ENCODE assay signal across 8 cellular contexts in the genomic region with DNA sequence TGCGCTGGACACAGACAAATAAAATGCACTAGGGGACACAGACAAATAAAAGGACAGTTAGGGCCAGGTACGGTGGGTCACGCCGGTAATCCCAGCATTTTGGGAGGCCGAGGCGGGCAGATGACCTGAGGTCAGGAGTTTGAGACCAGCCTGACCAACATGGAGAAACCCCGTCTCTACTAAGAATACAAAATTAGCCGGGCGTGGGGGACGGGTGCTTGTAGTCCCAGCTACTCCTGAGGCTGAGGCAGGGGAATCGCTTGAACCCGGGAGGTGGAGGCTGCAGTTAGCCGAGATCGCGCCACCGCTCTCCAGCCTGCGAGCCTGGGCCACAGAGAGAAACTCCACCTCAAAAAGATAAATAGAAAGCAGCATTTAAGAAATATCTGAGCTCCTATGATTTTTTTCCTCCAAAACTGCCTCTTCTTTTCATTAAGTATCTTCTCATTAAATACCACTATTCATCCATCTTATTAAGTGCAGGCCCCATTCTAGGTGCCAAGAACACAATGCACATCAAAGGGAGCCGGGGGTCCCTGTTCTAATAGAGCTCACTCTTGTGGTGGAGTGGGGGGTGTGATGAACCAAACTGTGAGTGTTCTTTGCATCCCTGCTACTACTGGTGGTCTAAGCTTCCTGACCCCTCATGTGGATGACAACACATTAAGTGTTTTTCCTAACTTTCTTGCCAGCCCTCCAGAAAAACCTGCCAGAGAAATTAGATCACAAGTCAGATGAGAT. TPM values are rescaled to one million over a fixed set of nuclear protein-coding genes. Genes with fewer than 3 reads are reported as not detected.
A peak's percentile ranks its signal among the peaks of the same experiment; 100 is the strongest.
DNase-seq lines count a peak whose midpoint lies in the region; ATAC-seq and TF ChIP-seq lines count a peak whose summit lies in the region.

No MANE protein-coding gene starts in this region.

- H3K27me3 Mint-ChIP-seq in naive thymus-derived CD8-positive, alpha-beta T cell, result no peaks in the 10 kb centered on the region

- H3K27ac ChIP-seq in right atrium auricular region (peak overlapping the region; percentile 57 to 75), uterus (peak overlapping the region; percentile 65 to 80)

- no peak overlapping the region for H3K4me3 ChIP-seq in right atrium auricular region
- no peak overlapping the region for H3K4me3 ChIP-seq in adipocyte (ENCODE audit: low read length)
- H3K4me3 ChIP-seq in uterus, result no peak overlapping the region

- peak overlapping the region in 9 of 10 donors; percentile 87 to 94 (median 90) for H3K4me3 Mint-ChIP-seq in naive thymus-derived CD8-positive, alpha-beta T cell

- H3K9me3 Mint-ChIP-seq in naive thymus-derived CD8-positive, alpha-beta T cell, result no peaks in the 10 kb centered on the region

- peaks cover 20 to 72% (median 54%) of the 10 kb centered on the region in 4 donors for H3K4me1 Mint-ChIP-seq in naive thymus-derived CD8-positive, alpha-beta T cell

- H3K4me1 ChIP-seq in right atrium auricular region (peaks cover 0 to 52% of the 10 kb centered on the region in 2 donors), adipocyte (ENCODE audit: control insufficient read depth, insufficient read depth, low read length) (peaks cover 28% of the 10 kb centered on the region), uterus (peaks cover 8 to 19% of the 10 kb centered on the region in 2 donors)

- TF ChIP-seq POLR2A in uterus (IDR thresholded peaks at IDR 0.05), result no peak

- POLR2A ChIA-PET in naive thymus-derived CD8-positive, alpha-beta T cell (lab: Charles Lee), result interaction anchor here (0.7 to 3.8 kb wide), 30 partner anchors 9 to 1229 kb away, joined by 3 to 42 read pairs (median 6); a partner anchor contains a TSS

- H3K9me3 ChIP-seq in right atrium auricular region, result no peaks in the 10 kb centered on the region
- no peaks in the 10 kb centered on the region for H3K9me3 ChIP-seq in adipocyte (ENCODE audit: control insufficient read depth, low read length)
- H3K9me3 ChIP-seq in uterus, result no peaks in the 10 kb centered on the region

- H3K27me3 ChIP-seq in right atrium auricular region, result no peaks in the 10 kb centered on the region
- no peaks in the 10 kb centered on the region for H3K27me3 ChIP-seq in adipocyte (replicated peaks; ENCODE audit: control insufficient read depth, insufficient read depth, low read length)
- H3K27me3 ChIP-seq in uterus, result no peaks in the 10 kb centered on the region

- peak in 1 of 2 donors; percentile 34 for TF ChIP-seq CTCF in right atrium auricular region (IDR thresholded peaks at IDR 0.05)
- TF ChIP-seq CTCF in uterus (IDR thresholded peaks at IDR 0.05), result peak in 1 of 4 experiments; percentile 7

- ATAC-seq in Right ventricle myocardium superior (ENCODE audit: poor library complexity) (no peak), HG02981 (IDR thresholded peaks at IDR 0.05; ENCODE audit: unreplicated experiment) (no peak), HG02759 (IDR thresholded peaks at IDR 0.05; ENCODE audit: unreplicated experiment) (no peak)
- ATAC-seq in naive thymus-derived CD8-positive, alpha-beta T cell, result no peak

- DNase-seq in right atrium auricular region (ENCODE audit: low spot score), result no peak
- DNase-seq in Right ventricle myocardium superior, result no peak
- no peak for DNase-seq in adipocyte (ENCODE audit: low read depth)
- no peak for DNase-seq in naive thymus-derived CD8-positive, alpha-beta T cell
- no peak for DNase-seq in uterus
- DNase-seq in AML-193 (lab: John Stamatoyannopoulos, UW), result no peak

- peak overlapping the region; percentile 82 to 99 (median 97) for H3K27ac Mint-ChIP-seq in naive thymus-derived CD8-positive, alpha-beta T cell

- peak overlapping the region; percentile 93 for H3K9ac ChIP-seq in adipocyte (ENCODE audit: low read length)

- intact Hi-C loops in Right ventricle myocardium superior (cut with DNase I), result loop anchor here (10.0 kb wide), 1 partner anchor 273 kb away; a partner anchor contains a TSS
- intact Hi-C loops in uterus (cut with DNase I; ENCODE audit: low total_unique reads), result no loop called here

- peaks cover 34% of the 10 kb centered on the region for H3K36me3 ChIP-seq in right atrium auricular region
- peaks cover 39% of the 10 kb centered on the region for H3K36me3 ChIP-seq in adipocyte (ENCODE audit: control insufficient read depth, insufficient read depth, low read length, severe bottlenecking)
- H3K36me3 ChIP-seq in uterus, result no peaks in the 10 kb centered on the region

- peaks cover 3 to 40% (median 6%) of the 10 kb centered on the region in 3 donors for H3K36me3 Mint-ChIP-seq in naive thymus-derived CD8-positive, alpha-beta T cell

RNA-seq across cellular contexts. Expression of a gene that starts 0.8 kb away (rescaled TPM):
- total RNA-seq in right atrium auricular region (10 to 100 TPM in 1 of 2 donors, 1 to 10 TPM in 1; 8.7 to 12.0 TPM), Right ventricle myocardium superior (5.7 TPM), uterus (1 to 10 TPM in 3 of 4 donors, not detected in 1; 4.6 to 9.6 (median 5.7) TPM)
- 10 to 100 TPM; 16.6 to 17.9 TPM for total RNA-seq in naive thymus-derived CD8-positive, alpha-beta T cell
- 10 to 100 TPM; 24.3 to 33.1 (median 29.8) TPM for polyA plus RNA-seq in naive thymus-derived CD8-positive, alpha-beta T cell

RNA-seq across cellular contexts. Expression of a gene that starts 3.7 kb away (rescaled TPM):
- total RNA-seq in right atrium auricular region, result 100 to 1,000 TPM; 361 to 585 TPM
- total RNA-seq in Right ventricle myocardium superior, result 666 TPM
- 1,000 to 10,000 TPM; 1,487 to 1,501 TPM for total RNA-seq in naive thymus-derived CD8-positive, alpha-beta T cell
- polyA plus RNA-seq in naive thymus-derived CD8-positive, alpha-beta T cell, result 1,000 to 10,000 TPM; 1,097 to 1,366 (median 1,350) TPM
- total RNA-seq in uterus, result 1,000 to 10,000 TPM in 3 of 4 donors, 100 to 1,000 TPM in 1; 161 to 5,220 (median 1,903) TPM

RNA-seq across cellular contexts. Expression of a gene that starts 3.9 kb away (rescaled TPM):
- 10 to 100 TPM; 38.8 to 47.8 TPM for total RNA-seq in right atrium auricular region
- 33.5 TPM for total RNA-seq in Right ventricle myocardium superior
- 10 to 100 TPM; 76.0 to 76.2 TPM for total RNA-seq in naive thymus-derived CD8-positive, alpha-beta T cell
- polyA plus RNA-seq in naive thymus-derived CD8-positive, alpha-beta T cell, result 10 to 100 TPM; 78.9 to 96.9 (median 90.1) TPM
- total RNA-seq in uterus, result 10 to 100 TPM; 27.6 to 69.2 (median 57.8) TPM

RNA-seq across cellular contexts. Expression of a gene that starts 6.6 kb away (rescaled TPM):
- total RNA-seq in right atrium auricular region (100 to 1,000 TPM; 134 to 199 TPM), Right ventricle myocardium superior (72.4 TPM), uterus (10 to 100 TPM in 1 of 4 donors, 1 to 10 TPM in 2, under 1 TPM in 1; 0.77 to 16.7 (median 5.5) TPM)
- total RNA-seq in naive thymus-derived CD8-positive, alpha-beta T cell, result 10 to 100 TPM; 29.0 to 29.2 TPM
- polyA plus RNA-seq in naive thymus-derived CD8-positive, alpha-beta T cell, result 10 to 100 TPM; 17.4 to 22.6 (median 21.2) TPM

RNA-seq across cellular contexts. Expression of a gene that starts 16.1 kb away (rescaled TPM):
- 10 to 100 TPM; 29.1 to 52.0 TPM for total RNA-seq in right atrium auricular region
- 29.9 TPM for total RNA-seq in Right ventricle myocardium superior
- total RNA-seq in naive thymus-derived CD8-positive, alpha-beta T cell, result 10 to 100 TPM; 61.9 to 65.2 TPM
- polyA plus RNA-seq in naive thymus-derived CD8-positive, alpha-beta T cell, result 10 to 100 TPM in 1 of 3 donors, 1 to 10 TPM in 2; 7.9 to 10.6 (median 8.2) TPM
- 10 to 100 TPM; 34.7 to 88.8 (median 60.5) TPM for total RNA-seq in uterus
